14 cellular contexts compared by ENCODE assay signal in the genomic region with DNA sequence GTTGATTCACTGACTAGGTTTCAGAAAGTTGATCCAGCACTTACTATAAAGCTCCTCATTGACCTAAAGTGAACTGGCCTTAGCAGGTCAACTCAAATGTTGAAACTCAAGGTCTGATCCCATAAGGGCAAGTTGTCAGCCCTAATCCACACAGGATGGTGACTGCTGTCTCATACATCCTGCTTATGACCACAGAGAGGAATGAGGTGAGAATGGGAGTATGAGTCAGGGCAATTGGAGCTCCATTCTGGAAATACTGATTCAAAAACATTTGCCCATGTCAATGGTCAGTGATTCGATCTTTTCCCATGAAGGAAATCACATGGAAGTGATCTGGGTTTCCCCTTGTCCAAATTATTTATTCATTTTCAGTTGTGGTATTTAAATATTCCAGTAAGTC.
A peak's percentile ranks its signal among the peaks of the same experiment; 100 is the strongest.
DNase-seq lines count a peak whose midpoint lies in the region; ATAC-seq and TF ChIP-seq lines count a peak whose summit lies in the region.
"Had no signal": no experiment of that assay in that cellular context is flagged by ENCODE, and none has a peak within 500 bp of the region (broad histone marks: within the 10 kb centered on the region; RNA-seq: fewer than 3 reads in every experiment).

No MANE protein-coding gene starts in this region.

- H3K4me3 Mint-ChIP-seq in natural killer cell treated with Interleukin-12 subunit alpha and Interleukin-12 subunit beta and Interleukin-15 and Interleukin-18, amount 100 ng/mL, for 72 hours: no peak overlapping the region
- H3K4me3 Mint-ChIP-seq in activated CD8-positive, alpha-beta T cell treated with anti-CD3 and anti-CD28 coated beads, Interleukin-2, amount 10 ng/mL, durations not matched to agents 7 days and 5 days: no peak overlapping the region
- no peak overlapping the region for H3K4me3 Mint-ChIP-seq in activated naive CD4-positive, alpha-beta T cell treated with anti-CD3 and anti-CD28 coated beads, Interleukin-2, amount 10 ng/mL, durations not matched to agents 7 days and 5 days
- H3K4me3 Mint-ChIP-seq: activated CD4-positive, alpha-beta T cell treated with anti-CD3 and anti-CD28 coated beads for 36 hours had no signal

- POLR2A ChIA-PET in activated CD8-positive, alpha-beta T cell treated with anti-CD3 and anti-CD28 coated beads, Interleukin-2, amount 10 ng/mL, durations not matched to agents 7 days and 5 days (lab: Charles Lee): no interaction called here

- peak overlapping the region; percentile 72 to 80 for H3K27ac ChIP-seq in ascending aorta
- H3K27ac ChIP-seq: A549, pancreas had no signal

- no peaks in the 10 kb centered on the region for H3K9me3 ChIP-seq in ascending aorta
- H3K9me3 ChIP-seq: A549, pancreas had no signal

- DNase-seq in A172 (ENCODE audit: low spot score) (peak; percentile 96), HS-27A (ENCODE audit: low read depth) (peak; percentile 84), ascending aorta (ENCODE audit: low spot score in 2 of 2) (peak in 1 of 2 donors; percentile 71), iris pigment epithelial cell (ENCODE audit: low read depth) (peak; percentile 82)
- no peak for DNase-seq in natural killer cell treated with Interleukin-12 subunit alpha and Interleukin-12 subunit beta and Interleukin-15 and Interleukin-18, amount 100 ng/mL, for 72 hours (ENCODE audit: low spot score)
- DNase-seq in effector CD8-positive, alpha-beta T cell (lab: John Stamatoyannopoulos, UW): no peak
- DNase-seq in activated CD8-positive, alpha-beta T cell treated with anti-CD3 and anti-CD28 coated beads, Interleukin-2, amount 10 ng/mL, durations not matched to agents 7 days and 5 days: no peak
- no peak for DNase-seq in activated naive CD4-positive, alpha-beta T cell treated with anti-CD3 and anti-CD28 coated beads, Interleukin-2, amount 10 ng/mL, durations not matched to agents 7 days and 5 days
- DNase-seq: activated CD4-positive, alpha-beta T cell treated with anti-CD3 and anti-CD28 coated beads for 36 hours; effector CD4-positive, alpha-beta T cell; NCI-H345; pancreas had no signal

- no peaks in the 10 kb centered on the region for H3K36me3 ChIP-seq in ascending aorta
- H3K36me3 ChIP-seq: pancreas had no signal

- H3K4me3 ChIP-seq in ascending aorta: no peak overlapping the region
- H3K4me3 ChIP-seq: A549, pancreas had no signal

- no peak overlapping the region for H3K27ac Mint-ChIP-seq in natural killer cell treated with Interleukin-12 subunit alpha and Interleukin-12 subunit beta and Interleukin-15 and Interleukin-18, amount 100 ng/mL, for 72 hours
- no peak overlapping the region for H3K27ac Mint-ChIP-seq in activated CD8-positive, alpha-beta T cell treated with anti-CD3 and anti-CD28 coated beads, Interleukin-2, amount 10 ng/mL, durations not matched to agents 7 days and 5 days
- H3K27ac Mint-ChIP-seq in activated naive CD4-positive, alpha-beta T cell treated with anti-CD3 and anti-CD28 coated beads, Interleukin-2, amount 10 ng/mL, durations not matched to agents 7 days and 5 days: no peak overlapping the region
- H3K27ac Mint-ChIP-seq: activated CD4-positive, alpha-beta T cell treated with anti-CD3 and anti-CD28 coated beads for 36 hours had no signal

- ATAC-seq in natural killer cell treated with Interleukin-12 subunit alpha and Interleukin-12 subunit beta and Interleukin-15 and Interleukin-18, amount 100 ng/mL, for 72 hours: no peak
- no peak for ATAC-seq in activated CD8-positive, alpha-beta T cell treated with anti-CD3 and anti-CD28 coated beads, Interleukin-2, amount 10 ng/mL, durations not matched to agents 7 days and 5 days
- ATAC-seq: A549; activated CD4-positive, alpha-beta T cell treated with anti-CD3 and anti-CD28 coated beads for 36 hours; pancreas; Right ventricle myocardium inferior had no signal

- H3K4me1 Mint-ChIP-seq in natural killer cell treated with Interleukin-12 subunit alpha and Interleukin-12 subunit beta and Interleukin-15 and Interleukin-18, amount 100 ng/mL, for 72 hours (ENCODE audit: low read depth in 2 of 2): no peaks in the 10 kb centered on the region
- H3K4me1 Mint-ChIP-seq in activated CD8-positive, alpha-beta T cell treated with anti-CD3 and anti-CD28 coated beads, Interleukin-2, amount 10 ng/mL, durations not matched to agents 7 days and 5 days (ENCODE audit: low read depth): no peaks in the 10 kb centered on the region
- H3K4me1 Mint-ChIP-seq in activated naive CD4-positive, alpha-beta T cell treated with anti-CD3 and anti-CD28 coated beads, Interleukin-2, amount 10 ng/mL, durations not matched to agents 7 days and 5 days: no peaks in the 10 kb centered on the region
- H3K4me1 Mint-ChIP-seq: activated CD4-positive, alpha-beta T cell treated with anti-CD3 and anti-CD28 coated beads for 36 hours had no signal

- intact Hi-C loops in ascending aorta (cut with DNase I): loop anchor here (1.0 to 2.0 kb wide), 2 partner anchors 28 to 34 kb away; no protein-coding TSS in a partner anchor

- no peaks in the 10 kb centered on the region for H3K27me3 Mint-ChIP-seq in natural killer cell treated with Interleukin-12 subunit alpha and Interleukin-12 subunit beta and Interleukin-15 and Interleukin-18, amount 100 ng/mL, for 72 hours
- no peaks in the 10 kb centered on the region for H3K27me3 Mint-ChIP-seq in activated CD8-positive, alpha-beta T cell treated with anti-CD3 and anti-CD28 coated beads, Interleukin-2, amount 10 ng/mL, durations not matched to agents 7 days and 5 days (ENCODE audit: low read depth)
- H3K27me3 Mint-ChIP-seq in activated naive CD4-positive, alpha-beta T cell treated with anti-CD3 and anti-CD28 coated beads, Interleukin-2, amount 10 ng/mL, durations not matched to agents 7 days and 5 days: no peaks in the 10 kb centered on the region
- H3K27me3 Mint-ChIP-seq: activated CD4-positive, alpha-beta T cell treated with anti-CD3 and anti-CD28 coated beads for 36 hours had no signal

- peaks cover 6 to 43% of the 10 kb centered on the region in 2 donors for H3K4me1 ChIP-seq in ascending aorta
- H3K4me1 ChIP-seq: A549, pancreas had no signal

- H3K27me3 ChIP-seq in ascending aorta: no peaks in the 10 kb centered on the region
- H3K27me3 ChIP-seq: pancreas had no signal

- CTCF ChIA-PET in activated CD8-positive, alpha-beta T cell treated with anti-CD3 and anti-CD28 coated beads, Interleukin-2, amount 10 ng/mL, durations not matched to agents 7 days and 5 days (lab: Charles Lee): no interaction called here
- CTCF ChIA-PET in activated naive CD4-positive, alpha-beta T cell treated with anti-CD3 and anti-CD28 coated beads, Interleukin-2, amount 10 ng/mL, durations not matched to agents 7 days and 5 days (lab: Charles Lee): no interaction called here

- no peaks in the 10 kb centered on the region for H3K9me3 Mint-ChIP-seq in natural killer cell treated with Interleukin-12 subunit alpha and Interleukin-12 subunit beta and Interleukin-15 and Interleukin-18, amount 100 ng/mL, for 72 hours
- no peaks in the 10 kb centered on the region for H3K9me3 Mint-ChIP-seq in activated CD8-positive, alpha-beta T cell treated with anti-CD3 and anti-CD28 coated beads, Interleukin-2, amount 10 ng/mL, durations not matched to agents 7 days and 5 days (ENCODE audit: insufficient read depth)
- H3K9me3 Mint-ChIP-seq in activated naive CD4-positive, alpha-beta T cell treated with anti-CD3 and anti-CD28 coated beads, Interleukin-2, amount 10 ng/mL, durations not matched to agents 7 days and 5 days: peaks cover 2% of the 10 kb centered on the region

- TF ChIP-seq CTCF in ascending aorta (IDR thresholded peaks at IDR 0.05): no peak

- no peaks in the 10 kb centered on the region for H3K36me3 Mint-ChIP-seq in natural killer cell treated with Interleukin-12 subunit alpha and Interleukin-12 subunit beta and Interleukin-15 and Interleukin-18, amount 100 ng/mL, for 72 hours
- H3K36me3 Mint-ChIP-seq in activated CD8-positive, alpha-beta T cell treated with anti-CD3 and anti-CD28 coated beads, Interleukin-2, amount 10 ng/mL, durations not matched to agents 7 days and 5 days (ENCODE audit: low read depth): no peaks in the 10 kb centered on the region
- no peaks in the 10 kb centered on the region for H3K36me3 Mint-ChIP-seq in activated naive CD4-positive, alpha-beta T cell treated with anti-CD3 and anti-CD28 coated beads, Interleukin-2, amount 10 ng/mL, durations not matched to agents 7 days and 5 days

Comparison
In these comparisons a context has a peak if more than half of its experiments do, and no peak if none do; other contexts are left out.
1. DNase-seq: peak in A172 (single experiment), HS-27A (single experiment) and iris pigment epithelial cell (single experiment); none in natural killer cell treated with Interleukin-12 subunit alpha and Interleukin-12 subunit beta and Interleukin-15 and Interleukin-18, amount 100 ng/mL, for 72 hours (single experiment), effector CD8-positive, alpha-beta T cell (single experiment), activated CD8-positive, alpha-beta T cell treated with anti-CD3 and anti-CD28 coated beads, Interleukin-2, amount 10 ng/mL, durations not matched to agents 7 days and 5 days (single experiment) and activated naive CD4-positive, alpha-beta T cell treated with anti-CD3 and anti-CD28 coated beads, Interleukin-2, amount 10 ng/mL, durations not matched to agents 7 days and 5 days (single experiment).